ENCODE assay signal across 25 cellular contexts in genomic region chr10:98172073-98172472, GRCh38. TPM values are rescaled to one million over a fixed set of nuclear protein-coding genes. Genes with fewer than 3 reads are reported as not detected.
A peak's percentile ranks its signal among the peaks of the same experiment; 100 is the strongest.
DNase-seq lines count a peak whose midpoint lies in the region; ATAC-seq, FAIRE-seq and TF ChIP-seq lines count a peak whose summit lies in the region.
"Had no signal": no experiment of that assay in that cellular context is flagged by ENCODE, and none has a peak within 500 bp of the region (broad histone marks: within the 10 kb centered on the region; RNA-seq: fewer than 3 reads in every experiment).

No MANE protein-coding gene starts in this region.

- H3K27me3 Mint-ChIP-seq in astrocyte (ENCODE audit: low read depth, unreplicated experiment): no peaks in the 10 kb centered on the region
- H3K27me3 Mint-ChIP-seq: activated naive CD4-positive, alpha-beta T cell treated with anti-CD3 and anti-CD28 coated beads, Interleukin-2, amount 50 U/mL, for 24 hours; effector memory CD8-positive, alpha-beta T cell; stimulated activated naive CD8-positive, alpha-beta T cell treated with anti-CD3 and anti-CD28 coated beads, Interleukin-15, amount 100 ng/mL, for 72 hours had no signal

- H3K9me2 ChIP-seq in hepatocyte (replicated peaks; ENCODE audit: insufficient read depth): no peaks in the 10 kb centered on the region

- H3K9me3 ChIP-seq in BLaER1: peaks cover 18% of the 10 kb centered on the region
- H3K9me3 ChIP-seq in astrocyte (ENCODE audit: insufficient read depth, low read depth, low read length): no peaks in the 10 kb centered on the region
- H3K9me3 ChIP-seq in trophoblast cell (ENCODE audit: insufficient read depth, low read depth, low read length): no peaks in the 10 kb centered on the region
- no peaks in the 10 kb centered on the region for H3K9me3 ChIP-seq in HAP-1
- H3K9me3 ChIP-seq in hepatocyte (ENCODE audit: low read depth): no peaks in the 10 kb centered on the region
- H3K9me3 ChIP-seq: breast epithelium, vagina had no signal

- TF ChIP-seq CTCF in astrocyte (IDR thresholded peaks at IDR 0.05; ENCODE audit: insufficient read depth, low read depth, low read length): no peak
- no peak for TF ChIP-seq CTCF in hepatocyte (IDR thresholded peaks at IDR 0.05; ENCODE audit: poor library complexity)

- no peaks in the 10 kb centered on the region for H3K4me1 Mint-ChIP-seq in astrocyte (ENCODE audit: low read depth, unreplicated experiment)

- H4K20me1 ChIP-seq in BLaER1 (no peaks in the 10 kb centered on the region), astrocyte (ENCODE audit: insufficient read depth, low read length) (peaks cover 38% of the 10 kb centered on the region), hepatocyte (ENCODE audit: insufficient read depth, poor library complexity, severe bottlenecking) (peaks cover 3% of the 10 kb centered on the region)

- H3K4me2 ChIP-seq in BLaER1 (peak overlapping the region; percentile 54), astrocyte (ENCODE audit: low read length) (no peak overlapping the region), trophoblast cell (ENCODE audit: low read length) (no peak overlapping the region), hepatocyte (no peak overlapping the region)

- H4K8ac ChIP-seq in trophoblast cell (ENCODE audit: low read depth, low read length): no peak overlapping the region

- H2BK120ac ChIP-seq in trophoblast cell (ENCODE audit: insufficient read depth, low read length, poor library complexity): no peak overlapping the region

- no peak overlapping the region for H2BK5ac ChIP-seq in trophoblast cell (ENCODE audit: low read depth, low read length, poor library complexity)

- H3K79me2 ChIP-seq in astrocyte (ENCODE audit: insufficient read depth, low read length) (peaks cover 6% of the 10 kb centered on the region), trophoblast cell (ENCODE audit: control insufficient read depth, insufficient read depth, low read length, poor library complexity) (no peaks in the 10 kb centered on the region), hepatocyte (peaks cover 10% of the 10 kb centered on the region)

- peaks cover 52% of the 10 kb centered on the region for H3K36me3 ChIP-seq in BLaER1
- no peaks in the 10 kb centered on the region for H3K36me3 ChIP-seq in astrocyte (ENCODE audit: insufficient read depth, low read length)
- peaks cover 0 to 2% of the 10 kb centered on the region in 2 experiments for H3K36me3 ChIP-seq in trophoblast cell (ENCODE audit: control insufficient read depth in 1 of 2, insufficient read depth in 2 of 2, low read length in 2 of 2)
- H3K36me3 ChIP-seq in HAP-1 (replicated peaks): peaks cover 13% of the 10 kb centered on the region
- H3K36me3 ChIP-seq in hepatocyte (replicated peaks; ENCODE audit: insufficient read depth, low read depth): no peaks in the 10 kb centered on the region
- H3K36me3 ChIP-seq: breast epithelium, vagina had no signal

- ATAC-seq in GM21526 (IDR thresholded peaks at IDR 0.05; ENCODE audit: low FRiP score, unreplicated experiment): no peak
- ATAC-seq: activated T-cell treated with anti-CD3 and anti-CD28 coated beads, Interleukin-2, amount 50 U/mL, for 4 hours; effector memory CD8-positive, alpha-beta T cell; foreskin keratinocyte; stimulated activated naive CD8-positive, alpha-beta T cell treated with anti-CD3 and anti-CD28 coated beads, Interleukin-15, amount 100 ng/mL, for 72 hours had no signal

- H3K27ac Mint-ChIP-seq in astrocyte (ENCODE audit: unreplicated experiment): no peak overlapping the region
- H3K27ac Mint-ChIP-seq: activated naive CD4-positive, alpha-beta T cell treated with anti-CD3 and anti-CD28 coated beads, Interleukin-2, amount 50 U/mL, for 24 hours; HFFc6; stimulated activated naive CD8-positive, alpha-beta T cell treated with anti-CD3 and anti-CD28 coated beads, Interleukin-15, amount 100 ng/mL, for 72 hours had no signal

- peaks cover 1% of the 10 kb centered on the region for H3K36me3 Mint-ChIP-seq in astrocyte (ENCODE audit: low read depth, unreplicated experiment)
- H3K36me3 Mint-ChIP-seq: natural killer cell had no signal

- no peak overlapping the region for H3K4ac ChIP-seq in trophoblast cell (ENCODE audit: low read depth, low read length)

- H3K4me3 ChIP-seq in BLaER1 (no peak overlapping the region), astrocyte (ENCODE audit: insufficient read depth, low read depth, low read length) (no peak overlapping the region), trophoblast cell (ENCODE audit: low read depth, low read length) (no peak overlapping the region), HAP-1 (no peak overlapping the region), hepatocyte (no peak overlapping the region)
- H3K4me3 ChIP-seq: lung, vagina had no signal

- no peaks in the 10 kb centered on the region for H3K79me1 ChIP-seq in trophoblast cell (ENCODE audit: low read length)

- H3K9ac ChIP-seq in BLaER1 (no peak overlapping the region), astrocyte (ENCODE audit: low read length) (no peak overlapping the region), trophoblast cell (ENCODE audit: low read length) (no peak overlapping the region)

- no peaks in the 10 kb centered on the region for H3K9me3 Mint-ChIP-seq in astrocyte (ENCODE audit: unreplicated experiment)
- H3K9me3 Mint-ChIP-seq: activated T-cell treated with anti-CD3 and anti-CD28 coated beads, Interleukin-2, amount 50 U/mL, for 4 hours; effector memory CD8-positive, alpha-beta T cell; HFFc6; natural killer cell; stimulated activated naive CD8-positive, alpha-beta T cell treated with anti-CD3 and anti-CD28 coated beads, Interleukin-15, amount 100 ng/mL, for 72 hours had no signal

- peak overlapping the region; percentile 60 for H3K27ac ChIP-seq in BLaER1
- H3K27ac ChIP-seq in astrocyte (ENCODE audit: low read depth, low read length): no peak overlapping the region
- no peak overlapping the region for H3K27ac ChIP-seq in trophoblast cell (ENCODE audit: low read depth, low read length)
- H3K27ac ChIP-seq in hepatocyte: no peak overlapping the region
- H3K27ac ChIP-seq: foreskin keratinocyte, RWPE1, vagina had no signal

- no peak overlapping the region for H3K14ac ChIP-seq in trophoblast cell (ENCODE audit: low read length)

- peak; percentile 64 for DNase-seq in astrocyte (ENCODE audit: low read depth)
- peak; percentile 16 for DNase-seq in fibroblast of the conjunctiva (ENCODE audit: low read depth)
- peak; percentile 53 to 80 for DNase-seq in trophoblast cell
- DNase-seq in HAP-1 (ENCODE audit: low spot score in 2 of 2): no peak
- DNase-seq in hepatocyte (ENCODE audit: low spot score): no peak
- no peak for DNase-seq in stimulated activated naive CD4-positive, alpha-beta T cell treated with Interleukin-2 at 50 U/mL for 16 hours (lab: John Stamatoyannopoulos, UW)
- DNase-seq: ACHN; activated CD4-positive, alpha-beta T cell treated with anti-CD3 and anti-CD28 coated beads, Interleukin-2, amount 50 U/mL, for 48 hours; activated T-cell treated with anti-CD3 and anti-CD28 coated beads, Interleukin-2, amount 50 U/mL, for 4 hours; effector memory CD8-positive, alpha-beta T cell; EL; foreskin keratinocyte; HFFc6; natural killer cell; NCI-H345; NK-92 treated with Interleukin-12 subunit alpha and Interleukin-12 subunit beta, amount 100 ng/mL, for 24 hours; stimulated activated naive CD8-positive, alpha-beta T cell treated with anti-CD3 and anti-CD28 coated beads, Interleukin-15, amount 100 ng/mL, for 72 hours had no signal

- no peak overlapping the region for H4K12ac ChIP-seq in trophoblast cell (ENCODE audit: low read depth, low read length)

- no peak overlapping the region for H2AFZ ChIP-seq in astrocyte (ENCODE audit: low read depth, low read length)
- no peak overlapping the region for H2AFZ ChIP-seq in trophoblast cell (ENCODE audit: insufficient read depth, low read length, poor library complexity)
- no peak overlapping the region for H2AFZ ChIP-seq in hepatocyte

- H3K23ac ChIP-seq in trophoblast cell (ENCODE audit: low read length): no peak overlapping the region

- H4K91ac ChIP-seq in trophoblast cell (ENCODE audit: low read depth, low read length): no peak overlapping the region

- no CpG with 5 or more reads among the region's 4 CpGs for WGBS in trophoblast cell (ENCODE audit: extremely low coverage, insufficient coverage, insufficient read length)
- WGBS in hepatocyte (ENCODE audit: low lambda C conversion rate, missing lambda C conversion rate): 88% methylated on average over 4 of the region's 4 CpGs

- H3K27me3 ChIP-seq in BLaER1 (no peaks in the 10 kb centered on the region), astrocyte (ENCODE audit: insufficient read depth, low read length) (no peaks in the 10 kb centered on the region), trophoblast cell (ENCODE audit: insufficient read depth, low read length) (no peaks in the 10 kb centered on the region), HAP-1 (ENCODE audit: low read depth) (peaks cover 3% of the 10 kb centered on the region; the same call in 1 of the 2 replicates), hepatocyte (no peaks in the 10 kb centered on the region)
- H3K27me3 ChIP-seq: breast epithelium, foreskin keratinocyte, vagina had no signal

- no peak overlapping the region for H3K4me3 Mint-ChIP-seq in astrocyte (ENCODE audit: unreplicated experiment)
- H3K4me3 Mint-ChIP-seq: activated naive CD4-positive, alpha-beta T cell treated with anti-CD3 and anti-CD28 coated beads, Interleukin-2, amount 50 U/mL, for 24 hours; activated T-cell treated with anti-CD3 and anti-CD28 coated beads, Interleukin-2, amount 50 U/mL, for 4 hours; effector memory CD8-positive, alpha-beta T cell; HFFc6; natural killer cell; stimulated activated naive CD8-positive, alpha-beta T cell treated with anti-CD3 and anti-CD28 coated beads, Interleukin-15, amount 100 ng/mL, for 72 hours had no signal

- H2AK5ac ChIP-seq in trophoblast cell (ENCODE audit: low read length): no peak overlapping the region

- peak; percentile 23 for FAIRE-seq in astrocyte (lab: Jason Lieb, UNC)
- FAIRE-seq: HTR-8/SVneo had no signal

- no peak overlapping the region for H2BK12ac ChIP-seq in trophoblast cell (ENCODE audit: low read length)

- in situ Hi-C loops in HAP-1 (cut with MboI; ENCODE audit: low sequenced_read_pairs): no loop called here

- no peak overlapping the region for H3K18ac ChIP-seq in trophoblast cell (ENCODE audit: low read length)

- peaks cover 69% of the 10 kb centered on the region for H3K4me1 ChIP-seq in BLaER1
- H3K4me1 ChIP-seq in astrocyte (ENCODE audit: insufficient read depth, low read length): no peaks in the 10 kb centered on the region
- H3K4me1 ChIP-seq in trophoblast cell (ENCODE audit: control insufficient read depth in 1 of 2, insufficient read depth in 2 of 2, low read length in 2 of 2): no peaks in the 10 kb centered on the region
- peaks cover 6% of the 10 kb centered on the region for H3K4me1 ChIP-seq in HAP-1
- H3K4me1 ChIP-seq in hepatocyte (ENCODE audit: insufficient read depth): no peaks in the 10 kb centered on the region
- H3K4me1 ChIP-seq: foreskin keratinocyte had no signal

RNA-seq across cellular contexts. Expression of gene R3HCC1L, which starts 37.6 kb away (rescaled TPM):
- total RNA-seq in astrocyte: 18.3 and 19.9 TPM in 2 replicates
- 11.4 and 11.8 TPM in 2 replicates for polyA plus RNA-seq in trophoblast cell (2013)
- total RNA-seq in hepatocyte: 10.8 and 12.7 TPM in 2 replicates
- 5.2 and 10.2 TPM in 2 replicates for polyA plus RNA-seq in hepatocyte

Comparison
In these comparisons a context has a peak if more than half of its experiments do, and no peak if none do; other contexts are left out.
1. DNase-seq: peak in astrocyte (single experiment), fibroblast of the conjunctiva (single experiment) and trophoblast cell (2 of 2); none in HAP-1 (0 of 2), hepatocyte (single experiment) and stimulated activated naive CD4-positive, alpha-beta T cell treated with Interleukin-2 at 50 U/mL for 16 hours (single experiment).